8 cellular contexts compared by ENCODE assay signal in genomic region chr20:34874094-34874654, GRCh38. TPM values are rescaled to one million over a fixed set of nuclear protein-coding genes. Genes with fewer than 3 reads are reported as not detected.
DNase-seq lines count a peak whose midpoint lies in the region; ATAC-seq and TF ChIP-seq lines count a peak whose summit lies in the region.

No MANE protein-coding gene starts in this region.

- no peak overlapping the region for H3K4me3 ChIP-seq in SJSA1
- H3K4me3 ChIP-seq in adipocyte (ENCODE audit: low read length): no peak overlapping the region
- no peak overlapping the region for H3K4me3 ChIP-seq in cardiac muscle cell
- H3K4me3 ChIP-seq in parathyroid adenoma (ENCODE audit: low read depth, low read length): peak overlapping the region; percentile 85

- H3K4me1 ChIP-seq in SJSA1 (replicated peaks) (peaks cover 22% of the 10 kb centered on the region), adipocyte (ENCODE audit: control insufficient read depth, insufficient read depth, low read length) (peaks cover 23% of the 10 kb centered on the region), cardiac muscle cell (ENCODE audit: low read depth) (peaks cover 3% of the 10 kb centered on the region), parathyroid adenoma (peaks cover 25% of the 10 kb centered on the region)

- H3K36me3 ChIP-seq in SJSA1: no peaks in the 10 kb centered on the region
- no peaks in the 10 kb centered on the region for H3K36me3 ChIP-seq in adipocyte (ENCODE audit: control insufficient read depth, insufficient read depth, low read length, severe bottlenecking)
- no peaks in the 10 kb centered on the region for H3K36me3 ChIP-seq in cardiac muscle cell
- H3K36me3 ChIP-seq in parathyroid adenoma (ENCODE audit: control insufficient read depth, insufficient read depth, low read length): no peaks in the 10 kb centered on the region

- DNase-seq in GM03348 (ENCODE audit: low spot score) (peak; percentile 88), NCI-H1092 treated with DMSO at 0.1 percent for 48 hours (lab: John Stamatoyannopoulos, UW) (peak; percentile 79), SJSA1 (ENCODE audit: low read depth in 1 of 2, low spot score in 2 of 2) (peak; percentile 83), adipocyte (ENCODE audit: low read depth) (peak; percentile 96), cardiac muscle cell (ENCODE audit: low read depth in 1 of 2, low spot score in 1 of 2) (peak; percentile 88 to 93)

- peaks cover 2% of the 10 kb centered on the region for H3K79me2 ChIP-seq in parathyroid adenoma

- H3K27ac ChIP-seq in SJSA1 (no peak overlapping the region), cardiac muscle cell (peak overlapping the region; percentile 40), parathyroid adenoma (no peak overlapping the region)

- H2AFZ ChIP-seq in parathyroid adenoma: no peak overlapping the region

- H3K4me2 ChIP-seq in parathyroid adenoma (ENCODE audit: low read length): peak overlapping the region; percentile 0

- no peaks in the 10 kb centered on the region for H3K27me3 ChIP-seq in SJSA1 (replicated peaks)
- no peaks in the 10 kb centered on the region for H3K27me3 ChIP-seq in adipocyte (replicated peaks; ENCODE audit: control insufficient read depth, insufficient read depth, low read length)
- no peaks in the 10 kb centered on the region for H3K27me3 ChIP-seq in cardiac muscle cell
- no peaks in the 10 kb centered on the region for H3K27me3 ChIP-seq in parathyroid adenoma (ENCODE audit: control insufficient read depth, insufficient read depth, low read length)

- H3K9ac ChIP-seq in adipocyte (ENCODE audit: low read length) (peak overlapping the region; percentile 51), parathyroid adenoma (no peak overlapping the region)

- H3K9me3 ChIP-seq in SJSA1 (replicated peaks): no peaks in the 10 kb centered on the region
- H3K9me3 ChIP-seq in adipocyte (ENCODE audit: control insufficient read depth, low read length): no peaks in the 10 kb centered on the region
- no peaks in the 10 kb centered on the region for H3K9me3 ChIP-seq in cardiac muscle cell (ENCODE audit: low read depth)
- no peaks in the 10 kb centered on the region for H3K9me3 ChIP-seq in parathyroid adenoma (ENCODE audit: control insufficient read depth, low read length)

- TF ChIP-seq CTCF in cardiac muscle cell (IDR thresholded peaks at IDR 0.05; ENCODE audit: low read depth, low read length) (peak; percentile 97), parathyroid adenoma (IDR thresholded peaks at IDR 0.05) (peak; percentile 87)

- no peak for ATAC-seq in HG03571 (IDR thresholded peaks at IDR 0.05; ENCODE audit: unreplicated experiment)
- ATAC-seq in HG02938 (IDR thresholded peaks at IDR 0.05; ENCODE audit: unreplicated experiment): no peak

RNA-seq across cellular contexts. Expression of gene GGT7, which starts 1.5 kb away (rescaled TPM):
- total RNA-seq in SJSA1 (2014; rRNA removed; shearing (Covaris generic)): 1.5 and 3.9 TPM in 2 replicates
- 29.6 and 32.3 TPM in 2 replicates for total RNA-seq in cardiac muscle cell
- polyA plus RNA-seq in cardiac muscle cell: 53.8 and 58.6 TPM in 2 replicates

RNA-seq across cellular contexts. Expression of gene ACSS2, which starts 2.2 kb away (rescaled TPM):
- total RNA-seq in SJSA1 (2014; rRNA removed; shearing (Covaris generic)): 26.1 and 27.0 TPM in 2 replicates
- 79.6 and 145 TPM in 2 replicates for total RNA-seq in cardiac muscle cell
- polyA plus RNA-seq in cardiac muscle cell: 93.8 and 105 TPM in 2 replicates

RNA-seq across cellular contexts. Expression of gene NCOA6, which starts 48.7 kb away (rescaled TPM):
- 4.7 TPM in 2 replicates for total RNA-seq in SJSA1 (2014; rRNA removed; shearing (Covaris generic))
- 9.9 and 16.8 TPM in 2 replicates for total RNA-seq in cardiac muscle cell
- polyA plus RNA-seq in cardiac muscle cell: 21.4 and 28.6 TPM in 2 replicates
